In genomic region chr12:105775351-105775750, GRCh38 we compare ENCODE assay signal across 10 cellular contexts.
DNase-seq lines count a peak whose midpoint lies in the region; ATAC-seq and TF ChIP-seq lines count a peak whose summit lies in the region.
"Had no signal": no experiment of that assay in that cellular context is flagged by ENCODE, and none has a peak within 500 bp of the region (broad histone marks: within the 10 kb centered on the region; RNA-seq: fewer than 3 reads in every experiment).

No MANE protein-coding gene starts in this region.

- no peak for DNase-seq in Right ventricle myocardium superior
- DNase-seq in cardiac septum (ENCODE audit: low spot score), result no peak
- peak; percentile 49 for DNase-seq in adipocyte (ENCODE audit: low read depth)
- DNase-seq in left ventricle myocardium inferior, result no peak
- no peak for DNase-seq in NCI-H524 treated with DMSO at 0.1 percent for 48 hours (lab: John Stamatoyannopoulos, UW)
- DNase-seq in immature natural killer cell, result no peak
- DNase-seq in mucosa of gallbladder (ENCODE audit: low spot score), result no peak
- DNase-seq: stimulated activated naive CD4-positive, alpha-beta T cell had no signal

- H3K9me3 Mint-ChIP-seq in immature natural killer cell, result peaks cover 0 to 2% (median 0%) of the 10 kb centered on the region in 6 donors
- H3K9me3 Mint-ChIP-seq: neural crest cell had no signal

- no peak overlapping the region for H3K9ac ChIP-seq in adipocyte (ENCODE audit: low read length)

- H3K36me3 ChIP-seq in adipocyte (ENCODE audit: control insufficient read depth, insufficient read depth, low read length, severe bottlenecking) (no peaks in the 10 kb centered on the region), left ventricle myocardium inferior (no peaks in the 10 kb centered on the region)

- H3K27me3 ChIP-seq in adipocyte (replicated peaks; ENCODE audit: control insufficient read depth, insufficient read depth, low read length) (no peaks in the 10 kb centered on the region), left ventricle myocardium inferior (ENCODE audit: low read depth) (no peaks in the 10 kb centered on the region)

- H3K4me1 ChIP-seq in adipocyte (ENCODE audit: control insufficient read depth, insufficient read depth, low read length) (no peaks in the 10 kb centered on the region), left ventricle myocardium inferior (peaks cover 7% of the 10 kb centered on the region)

- no peak overlapping the region for H3K4me3 ChIP-seq in adipocyte (ENCODE audit: low read length)
- no peak overlapping the region for H3K4me3 ChIP-seq in left ventricle myocardium inferior

- H3K4me3 Mint-ChIP-seq in immature natural killer cell, result no peak overlapping the region
- H3K4me3 Mint-ChIP-seq: neural crest cell had no signal

- intact Hi-C loops in Right ventricle myocardium superior (cut with DNase I) (no loop called here), cardiac septum (cut with DNase I) (no loop called here), left ventricle myocardium inferior (cut with micrococcal nuclease) (no loop called here)

- H3K27ac Mint-ChIP-seq in immature natural killer cell, result no peak overlapping the region

- H3K27ac ChIP-seq in left ventricle myocardium inferior (replicated peaks), result no peak overlapping the region

- no peaks in the 10 kb centered on the region for H3K36me3 Mint-ChIP-seq in immature natural killer cell

- no peaks in the 10 kb centered on the region for H3K4me1 Mint-ChIP-seq in immature natural killer cell

- peak; percentile 36 for TF ChIP-seq CTCF in left ventricle myocardium inferior (IDR thresholded peaks at IDR 0.05; ENCODE audit: borderline replicate concordance)

- peak; percentile 68 for ATAC-seq in Right ventricle myocardium superior (ENCODE audit: poor library complexity)
- ATAC-seq in HG02642 (IDR thresholded peaks at IDR 0.05; ENCODE audit: poor library complexity, unreplicated experiment), result no peak

- peaks cover 2 to 4% (median 3%) of the 10 kb centered on the region in 3 donors for H3K27me3 Mint-ChIP-seq in immature natural killer cell (ENCODE audit: low read depth in 3 of 3)

- H3K9me3 ChIP-seq in adipocyte (ENCODE audit: control insufficient read depth, low read length) (no peaks in the 10 kb centered on the region), left ventricle myocardium inferior (replicated peaks) (no peaks in the 10 kb centered on the region)
